In genomic region chr18:22711381-22711717, GRCh38 we compare ENCODE assay signal across 11 cellular contexts.
DNase-seq lines count a peak whose midpoint lies in the region; ATAC-seq and TF ChIP-seq lines count a peak whose summit lies in the region.
"Had no signal": no experiment of that assay in that cellular context is flagged by ENCODE, and none has a peak within 500 bp of the region (broad histone marks: within the 10 kb centered on the region; RNA-seq: fewer than 3 reads in every experiment).

No MANE protein-coding gene starts in this region.

- H3K4me1 ChIP-seq in PC-3 (ENCODE audit: insufficient read depth, low read length), result peaks cover 17% of the 10 kb centered on the region
- no peaks in the 10 kb centered on the region for H3K4me1 ChIP-seq in colonic mucosa
- peaks cover 5 to 10% of the 10 kb centered on the region in 2 donors for H3K4me1 ChIP-seq in lung (ENCODE audit: control insufficient read depth in 2 of 2, insufficient read depth in 2 of 2, low read length in 2 of 2)
- H3K4me1 ChIP-seq in thoracic aorta (ENCODE audit: control insufficient read depth in 1 of 2, low read depth in 2 of 2), result peaks cover 18 to 37% of the 10 kb centered on the region in 2 donors

- no peaks in the 10 kb centered on the region for H3K36me3 ChIP-seq in PC-3 (ENCODE audit: low read depth, low read length)
- H3K36me3 ChIP-seq in colonic mucosa, result no peaks in the 10 kb centered on the region
- H3K36me3 ChIP-seq in lung (ENCODE audit: control insufficient read depth in 2 of 2, insufficient read depth in 2 of 2, low read length in 2 of 2), result no peaks in the 10 kb centered on the region
- no peaks in the 10 kb centered on the region for H3K36me3 ChIP-seq in thoracic aorta

- H2AFZ ChIP-seq in PC-3 (ENCODE audit: low read length), result peak overlapping the region; percentile 83

- H3K27me3 ChIP-seq in PC-3 (ENCODE audit: low read length) (no peaks in the 10 kb centered on the region), colonic mucosa (no peaks in the 10 kb centered on the region), lung (ENCODE audit: control insufficient read depth, insufficient read depth) (no peaks in the 10 kb centered on the region), thoracic aorta (replicated peaks; ENCODE audit: insufficient read depth) (no peaks in the 10 kb centered on the region)

- H3K4me2 ChIP-seq in PC-3 (ENCODE audit: low read length), result peak overlapping the region; percentile 87

- H3K9me3 ChIP-seq in PC-3 (ENCODE audit: low read length), result no peaks in the 10 kb centered on the region
- H3K9me3 ChIP-seq in colonic mucosa, result no peaks in the 10 kb centered on the region
- no peaks in the 10 kb centered on the region for H3K9me3 ChIP-seq in lung (ENCODE audit: control insufficient read depth in 2 of 2, insufficient read depth in 1 of 2, low read length in 1 of 2)
- H3K9me3 ChIP-seq in thoracic aorta, result no peaks in the 10 kb centered on the region

- DNase-seq in PC-3, result peak; percentile 72
- no peak for DNase-seq in colonic mucosa
- no peak for DNase-seq in lung (ENCODE audit: low spot score)
- DNase-seq in thoracic aorta (ENCODE audit: low spot score), result no peak
- no peak for DNase-seq in GDM1 (lab: John Stamatoyannopoulos, UW)
- DNase-seq in NCI-H2196 (lab: John Stamatoyannopoulos, UW; ENCODE audit: unreplicated experiment), result no peak
- DNase-seq: activated CD4-positive, alpha-beta T cell treated with anti-CD3 and anti-CD28 coated beads, Interleukin-2, amount 50 U/mL, for 48 hours; activated naive CD4-positive, alpha-beta T cell treated with anti-CD3 and anti-CD28 coated beads for 36 hours; DND-41 had no signal

- peak; percentile 93 for ATAC-seq in PC-3
- ATAC-seq in lung (ENCODE audit: insufficient read depth, low FRiP score), result peak; percentile 38
- ATAC-seq in thoracic aorta (ENCODE audit: insufficient number of reproducible peaks, low FRiP score, low read depth), result no peak
- no peak for ATAC-seq in GM21576 (IDR thresholded peaks at IDR 0.05; ENCODE audit: unreplicated experiment)
- no peak for ATAC-seq in HG02642 (IDR thresholded peaks at IDR 0.05; ENCODE audit: poor library complexity, unreplicated experiment)

- H3K27ac ChIP-seq in PC-3 (ENCODE audit: low read length) (peak overlapping the region; percentile 77), colonic mucosa (peak overlapping the region; percentile 46), lung (ENCODE audit: low read depth in 1 of 2, low read length in 1 of 2) (no peak overlapping the region), thoracic aorta (peak overlapping the region; percentile 26 to 73)

- H3K9me2 ChIP-seq in PC-3 (replicated peaks; ENCODE audit: low read length), result no peaks in the 10 kb centered on the region

- CTCF ChIA-PET in PC-3 (lab: Charles Lee), result interaction anchor here (0.5 to 1.0 kb wide), 5 partner anchors 66 to 222 kb away, joined by 3 to 7 read pairs (median 3); partner anchors contain the start of gene RBBP8

- no TSS peak for BruUV-seq in PC-3 (replicated peaks; lab: Mats Ljungman, UMichigan)

- no peaks in the 10 kb centered on the region for H3K79me2 ChIP-seq in PC-3 (ENCODE audit: low read length)

- peak overlapping the region; percentile 55 for H3K9ac ChIP-seq in PC-3 (ENCODE audit: low read length)
- peak overlapping the region in 1 of 2 donors; percentile 67 for H3K9ac ChIP-seq in colonic mucosa (ENCODE audit: low read depth in 2 of 2, low read length in 2 of 2)

- POLR2A ChIA-PET in PC-3 (lab: Charles Lee; ENCODE audit: unreplicated experiment), result no interaction called here

- WGBS in lung, 2 donors, result 38 to 62% methylated on average over 3 of the region's 3 CpGs

- no peaks in the 10 kb centered on the region for H4K20me1 ChIP-seq in PC-3 (ENCODE audit: low read length)

- intact Hi-C loops in PC-3 (cut with micrococcal nuclease) (loop anchor here (1.0 kb wide), 1 partner anchor 85 kb away; no protein-coding TSS in a partner anchor), colonic mucosa (cut with DNase I) (no loop called here)

- no peak for TF ChIP-seq CTCF in PC-3 (conservative IDR thresholded peaks at IDR 0.05; ENCODE audit: low read depth, low read length)
- TF ChIP-seq CTCF in colonic mucosa (IDR thresholded peaks at IDR 0.05), result no peak
- TF ChIP-seq CTCF in lung (IDR thresholded peaks at IDR 0.05; ENCODE audit: control extremely low read depth, extremely low read depth), result no peak
- no peak for TF ChIP-seq CTCF in thoracic aorta (IDR thresholded peaks at IDR 0.05)

- H3K4me3 ChIP-seq in PC-3 (ENCODE audit: low read length) (peak overlapping the region; percentile 64), colonic mucosa (peak overlapping the region; percentile 32), lung (no peak overlapping the region), thoracic aorta (peak overlapping the region; percentile 77)

- H3F3A ChIP-seq in PC-3 (ENCODE audit: low read length, unreplicated experiment), result no peaks in the 10 kb centered on the region

Comparison
In these comparisons a context has a peak if more than half of its experiments do, and no peak if none do; other contexts are left out.
1. ATAC-seq: peak in PC-3 (single experiment) and lung (single experiment); none in thoracic aorta (single experiment), GM21576 (single experiment) and HG02642 (single experiment).
2. H3K27ac ChIP-seq: peak in PC-3 (single experiment), colonic mucosa (single experiment) and thoracic aorta (2 of 2); none in lung (0 of 2).